12 cellular contexts compared by ENCODE assay signal in the genomic region with DNA sequence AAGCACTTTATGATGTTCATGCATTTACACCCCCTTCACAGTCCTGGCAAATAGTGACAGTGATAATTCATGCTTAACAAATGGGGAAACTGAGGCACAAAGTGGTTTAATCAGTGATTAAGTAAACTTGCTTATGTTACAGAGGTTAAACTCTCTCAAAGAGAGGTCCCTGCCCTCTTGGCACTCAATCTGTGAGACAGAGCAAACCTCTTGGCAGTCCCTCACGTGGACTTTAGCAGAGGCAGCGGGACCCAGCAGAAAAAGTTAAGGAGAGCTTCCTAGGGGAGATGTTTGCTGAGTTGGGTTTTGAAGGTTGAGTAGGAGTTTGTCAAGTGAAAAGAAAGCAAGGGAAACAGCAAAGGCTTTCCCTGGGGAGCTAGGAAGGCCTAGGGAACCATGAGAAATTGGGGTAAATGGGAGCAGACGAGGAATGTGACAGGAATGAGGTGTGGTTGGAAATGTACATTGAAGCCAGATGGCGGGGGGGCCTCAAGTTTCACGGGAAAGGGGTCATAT. TPM values are rescaled to one million over a fixed set of nuclear protein-coding genes. Genes with fewer than 3 reads are reported as not detected.
"Had no signal": no experiment of that assay in that cellular context is flagged by ENCODE, and none has a peak within 500 bp of the region (broad histone marks: within the 10 kb centered on the region; RNA-seq: fewer than 3 reads in every experiment).

No MANE protein-coding gene starts in this region.

- H3K4me3 Mint-ChIP-seq: mesothelial cell of epicardium had no signal

- H3K9me3 Mint-ChIP-seq: mesothelial cell of epicardium had no signal

- ATAC-seq: lower lobe of right lung had no signal

- DNase-seq: esophagus squamous epithelium, foreskin fibroblast, glutamatergic neuron, lower lobe of right lung, small intestine had no signal

- H3K4me1 Mint-ChIP-seq: mesothelial cell of epicardium had no signal

- H3K27ac Mint-ChIP-seq: mesothelial cell of epicardium had no signal

- H3K36me3 Mint-ChIP-seq: mesothelial cell of epicardium had no signal

RNA-seq across cellular contexts. Expression of a gene that starts 23.8 kb away (rescaled TPM):
- total RNA-seq: cardiac septum, esophagus squamous epithelium, lower lobe of right lung, mesothelial cell of epicardium, myocyte, right atrium auricular region, subcutaneous adipose tissue, tibial nerve, vagina had no signal

RNA-seq across cellular contexts. Expression of a gene that starts 28.1 kb away (rescaled TPM):
- total RNA-seq: cardiac septum, esophagus squamous epithelium, lower lobe of right lung, mesothelial cell of epicardium, myocyte, right atrium auricular region, subcutaneous adipose tissue, tibial nerve, vagina had no signal

RNA-seq across cellular contexts. Expression of a gene that starts 31.0 kb away (rescaled TPM):
- total RNA-seq: cardiac septum, esophagus squamous epithelium, lower lobe of right lung, mesothelial cell of epicardium, myocyte, right atrium auricular region, subcutaneous adipose tissue, tibial nerve, vagina had no signal

RNA-seq across cellular contexts. Expression of a gene that starts 35.9 kb away (rescaled TPM):
- total RNA-seq: cardiac septum, esophagus squamous epithelium, lower lobe of right lung, mesothelial cell of epicardium, myocyte, right atrium auricular region, subcutaneous adipose tissue, tibial nerve, vagina had no signal
